Comparison of ENCODE assay signal across 8 cellular contexts in the genomic region with DNA sequence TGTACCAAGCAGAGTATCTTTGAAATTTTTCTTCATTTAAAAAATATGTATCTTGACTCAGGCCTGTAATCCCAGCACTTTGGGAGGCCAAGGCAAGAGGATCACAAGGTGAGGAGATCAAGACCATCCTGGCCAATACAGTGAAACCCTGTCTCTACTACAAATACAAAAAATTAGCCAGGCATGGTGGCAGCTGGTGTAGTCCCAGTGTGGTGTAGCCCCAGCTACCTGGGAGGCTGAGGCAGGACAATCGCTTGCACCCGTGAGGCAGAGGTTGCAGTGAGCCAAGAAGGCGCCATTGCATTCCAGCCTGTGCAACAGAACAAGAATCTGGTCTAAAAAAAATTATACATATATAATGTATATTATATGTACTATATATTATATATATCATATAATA.
DNase-seq lines count a peak whose midpoint lies in the region; ATAC-seq and TF ChIP-seq lines count a peak whose summit lies in the region.
"Not testable (repeated sequence)": the region's sequence is repeated elsewhere in the genome, so short reads cannot be mapped to it uniquely, and the experiment has no call there.

No MANE protein-coding gene starts in this region.

- not testable (repeated sequence) for H3K4me3 ChIP-seq in AG10803 (ENCODE audit: low read length); gastroesophageal sphincter

- 76 to 82% methylated on average over 3 of the region's 3 CpGs for WGBS in gastroesophageal sphincter (ENCODE audit: low coverage in 1 of 2), 2 donors

- DNase-seq in AG10803 (ENCODE audit: low read depth) (peak; percentile 57), myocyte (ENCODE audit: low read depth) (peak; percentile 89)
- peak; percentile 88 for DNase-seq in activated CD4-positive, alpha-beta T cell treated with anti-CD3 and anti-CD28 coated beads, Interleukin-2, amount 10 ng/mL, durations not matched to agents 24 days and 14 days
- peak; percentile 43 for DNase-seq in activated naive CD8-positive, alpha-beta T cell treated with anti-CD3 and anti-CD28 coated beads for 36 hours
- DNase-seq in stimulated activated CD4-positive, alpha-beta T cell treated with anti-CD3 and anti-CD28 coated beads, Interleukin-2, amount 100 ng/mL, for 24 hours, result peak; percentile 58 to 77

- not testable (repeated sequence) for H3K27ac Mint-ChIP-seq in activated CD4-positive, alpha-beta T cell treated with anti-CD3 and anti-CD28 coated beads, Interleukin-2, amount 10 ng/mL, durations not matched to agents 24 days and 14 days; activated naive CD8-positive, alpha-beta T cell treated with anti-CD3 and anti-CD28 coated beads for 36 hours

- intact Hi-C loops in activated CD4-positive, alpha-beta T cell treated with anti-CD3 and anti-CD28 coated beads, Interleukin-2, amount 10 ng/mL, durations not matched to agents 24 days and 14 days (cut with micrococcal nuclease), result not testable (repeated sequence)

- H3K9me3 ChIP-seq in gastroesophageal sphincter, result not testable (repeated sequence)

- TF ChIP-seq CTCF in AG10803 (conservative IDR thresholded peaks at IDR 0.05; ENCODE audit: low read length); gastroesophageal sphincter (IDR thresholded peaks at IDR 0.05): not testable (repeated sequence)

- H3K4me3 Mint-ChIP-seq in activated CD4-positive, alpha-beta T cell treated with anti-CD3 and anti-CD28 coated beads, Interleukin-2, amount 10 ng/mL, durations not matched to agents 24 days and 14 days; activated naive CD8-positive, alpha-beta T cell treated with anti-CD3 and anti-CD28 coated beads for 36 hours: not testable (repeated sequence)

- H3K36me3 ChIP-seq in gastroesophageal sphincter, result not testable (repeated sequence)

- H3K27me3 Mint-ChIP-seq in activated CD4-positive, alpha-beta T cell treated with anti-CD3 and anti-CD28 coated beads, Interleukin-2, amount 10 ng/mL, durations not matched to agents 24 days and 14 days; activated naive CD8-positive, alpha-beta T cell treated with anti-CD3 and anti-CD28 coated beads for 36 hours: not testable (repeated sequence)

- H3K27ac ChIP-seq in gastroesophageal sphincter, result not testable (repeated sequence)

- not testable (repeated sequence) for TF ChIP-seq EP300 in gastroesophageal sphincter (IDR thresholded peaks at IDR 0.05)

- H3K4me1 ChIP-seq in gastroesophageal sphincter, result not testable (repeated sequence)

- H3K9me3 Mint-ChIP-seq in activated CD4-positive, alpha-beta T cell treated with anti-CD3 and anti-CD28 coated beads, Interleukin-2, amount 10 ng/mL, durations not matched to agents 24 days and 14 days; activated naive CD8-positive, alpha-beta T cell treated with anti-CD3 and anti-CD28 coated beads for 36 hours: not testable (repeated sequence)

- not testable (repeated sequence) for H3K27me3 ChIP-seq in gastroesophageal sphincter

- not testable (repeated sequence) for H3K4me1 Mint-ChIP-seq in activated CD4-positive, alpha-beta T cell treated with anti-CD3 and anti-CD28 coated beads, Interleukin-2, amount 10 ng/mL, durations not matched to agents 24 days and 14 days; activated naive CD8-positive, alpha-beta T cell treated with anti-CD3 and anti-CD28 coated beads for 36 hours

- not testable (repeated sequence) for H3K36me3 Mint-ChIP-seq in activated CD4-positive, alpha-beta T cell treated with anti-CD3 and anti-CD28 coated beads, Interleukin-2, amount 10 ng/mL, durations not matched to agents 24 days and 14 days (ENCODE audit: low read depth); activated naive CD8-positive, alpha-beta T cell treated with anti-CD3 and anti-CD28 coated beads for 36 hours

- not testable (repeated sequence) for TF ChIP-seq POLR2A in gastroesophageal sphincter (IDR thresholded peaks at IDR 0.05)

- ATAC-seq in GM21423 (IDR thresholded peaks at IDR 0.05; ENCODE audit: unreplicated experiment) (peak; percentile 92), HG03571 (IDR thresholded peaks at IDR 0.05; ENCODE audit: unreplicated experiment) (peak; percentile 75), gastroesophageal sphincter (peak; percentile 79)
